In the genomic region with DNA sequence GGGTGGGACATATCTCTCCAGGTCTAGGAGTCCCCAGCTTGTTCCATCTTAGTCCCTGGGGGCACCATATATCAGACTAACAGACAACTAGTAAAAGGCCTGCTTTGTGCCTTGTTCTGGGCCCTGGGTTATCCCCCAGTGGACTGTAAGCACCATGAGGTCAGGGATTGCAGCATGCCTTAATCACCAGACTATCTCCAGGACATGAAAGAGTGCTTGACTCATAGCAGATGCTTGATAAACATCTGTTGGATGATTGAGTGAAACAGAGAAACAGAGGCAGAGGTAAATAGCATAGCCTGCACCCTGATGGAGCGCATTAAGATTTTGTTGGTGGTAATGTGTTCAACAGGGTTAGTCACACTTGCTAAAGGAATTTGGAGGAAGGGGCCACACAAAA, we compare ENCODE assay signal across 19 cellular contexts.
"Had no signal": no experiment of that assay in that cellular context is flagged by ENCODE, and none has a peak within 500 bp of the region (broad histone marks: within the 10 kb centered on the region; RNA-seq: fewer than 3 reads in every experiment).

No MANE protein-coding gene starts in this region.

- H3K36me3 Mint-ChIP-seq: type B pancreatic cell had no signal

- H3K27me3 ChIP-seq: adrenal gland, cardiac muscle cell, suprapubic skin had no signal

- H3K27ac Mint-ChIP-seq: activated CD8-positive, alpha-beta memory T cell treated with anti-CD3 and anti-CD28 coated beads, Interleukin-2, amount 10 ng/mL, durations not matched to agents 7 days and 5 days; endodermal cell; T-helper 1 cell treated with Interleukin-12 subunit alpha and Interleukin-12 subunit beta and Interleukin-4 antibody, amounts not matched to agents 30 μg/mL and 1 μg/mL, for 36 hours; type B pancreatic cell had no signal

- H3K27me3 Mint-ChIP-seq: activated CD8-positive, alpha-beta memory T cell treated with anti-CD3 and anti-CD28 coated beads, Interleukin-2, amount 10 ng/mL, durations not matched to agents 7 days and 5 days; type B pancreatic cell had no signal

- ATAC-seq: activated CD8-positive, alpha-beta memory T cell treated with anti-CD3 and anti-CD28 coated beads, Interleukin-2, amount 10 ng/mL, durations not matched to agents 7 days and 5 days; stimulated activated naive CD8-positive, alpha-beta T cell treated with anti-CD3 and anti-CD28 coated beads, Interleukin-15, Interleukin-2, amounts not matched to agents 100 U/mL and 50 U/mL, for 24 hours had no signal

- H3K4me3 Mint-ChIP-seq: activated CD8-positive, alpha-beta memory T cell treated with anti-CD3 and anti-CD28 coated beads, Interleukin-2, amount 10 ng/mL, durations not matched to agents 7 days and 5 days; endodermal cell; immature natural killer cell; T-helper 1 cell treated with Interleukin-12 subunit alpha and Interleukin-12 subunit beta and Interleukin-4 antibody, amounts not matched to agents 30 μg/mL and 1 μg/mL, for 36 hours; type B pancreatic cell had no signal

- H3K9me3 ChIP-seq: adrenal gland, left ventricle myocardium inferior, suprapubic skin had no signal

- H3K27ac ChIP-seq: adrenal gland, left ventricle myocardium inferior, suprapubic skin had no signal

- H3K4me3 ChIP-seq: adrenal gland, cardiac muscle cell, left ventricle myocardium inferior, suprapubic skin had no signal

- H3K9me3 Mint-ChIP-seq: endodermal cell, immature natural killer cell, type B pancreatic cell had no signal

- FAIRE-seq: colon had no signal

- DNase-seq: activated CD8-positive, alpha-beta memory T cell treated with anti-CD3 and anti-CD28 coated beads, Interleukin-2, amount 10 ng/mL, durations not matched to agents 7 days and 5 days; activated gamma-delta T cell treated with Interleukin-2 at 50 U/mL for 16 hours; activated T-cell treated with anti-CD3 and anti-CD28 coated beads, Interleukin-2, amount 50 U/mL, for 1 hour; adrenal gland; endodermal cell; foreskin melanocyte; immature natural killer cell; kidney glomerular epithelial cell; left ventricle myocardium inferior; occipital lobe; retina; stimulated activated CD4-positive, alpha-beta T cell treated with anti-CD3 and anti-CD28 coated beads, Interleukin-12 subunit alpha, Interleukin-12 subunit beta, amount 100 ng/mL, for 4 hours; stimulated activated CD4-positive, alpha-beta T cell treated with anti-CD3 and anti-CD28 coated beads, Interleukin-1b, Interleukin-23, amount 100 ng/mL, for 48 hours; stimulated activated naive CD8-positive, alpha-beta T cell treated with anti-CD3 and anti-CD28 coated beads, Interleukin-15, Interleukin-2, amounts not matched to agents 100 U/mL and 50 U/mL, for 24 hours had no signal
